ENCODE assay signal across 16 cellular contexts in the genomic region with DNA sequence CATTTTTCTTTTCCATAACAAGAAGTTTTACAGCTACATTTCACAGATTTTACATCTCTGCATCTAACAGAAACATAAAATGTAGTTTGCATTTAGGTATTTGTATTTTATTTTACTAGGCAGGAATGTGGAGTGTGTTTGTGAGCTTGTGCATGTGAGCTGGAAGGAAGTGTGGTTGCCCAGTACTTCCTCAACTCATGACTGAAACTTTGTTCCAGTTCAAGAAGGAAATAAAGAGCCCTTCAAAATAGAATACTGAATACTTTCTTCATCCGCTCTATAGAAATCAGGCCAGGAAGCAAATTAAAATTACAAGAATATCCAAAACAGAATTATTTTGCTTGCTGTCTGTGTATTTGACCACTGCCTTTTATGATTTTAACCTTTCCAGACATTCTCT.
DNase-seq lines count a peak whose midpoint lies in the region; ATAC-seq and TF ChIP-seq lines count a peak whose summit lies in the region.
"Had no signal": no experiment of that assay in that cellular context is flagged by ENCODE, and none has a peak within 500 bp of the region (broad histone marks: within the 10 kb centered on the region; RNA-seq: fewer than 3 reads in every experiment).

No MANE protein-coding gene starts in this region.

- no peaks in the 10 kb centered on the region for H3K9me2 ChIP-seq in SU-DHL-6 (replicated peaks; ENCODE audit: insufficient read depth, low read length)

- DNase-seq in putamen (ENCODE audit: low spot score) (peak; percentile 7), NCI-H510A (lab: John Stamatoyannopoulos, UW) (no peak)
- no peak for DNase-seq in T-helper 2 cell treated with Interferon-gamma antibody and Interleukin-4, amounts not matched to agents 5 μg/mL and 100 μg/mL, for 36 hours (ENCODE audit: low spot score)
- DNase-seq: activated CD8-positive, alpha-beta memory T cell treated with anti-CD3 and anti-CD28 coated beads for 24 hours; BE2C; HCEC 1CT; left cardiac atrium; SIG-M5 had no signal

- no peaks in the 10 kb centered on the region for H3K27me3 Mint-ChIP-seq in T-helper 2 cell treated with Interferon-gamma antibody and Interleukin-4, amounts not matched to agents 5 μg/mL and 100 μg/mL, for 36 hours (ENCODE audit: low read depth)
- H3K27me3 Mint-ChIP-seq: progenitor cell of endocrine pancreas had no signal

- H3K4me3 ChIP-seq in SU-DHL-6 (ENCODE audit: insufficient read depth, low read length, poor library complexity, severe bottlenecking) = peak overlapping the region; percentile 32
- H3K4me3 ChIP-seq: esophagus muscularis mucosa, hepatocyte had no signal

- H3K4me1 Mint-ChIP-seq in T-helper 2 cell treated with Interferon-gamma antibody and Interleukin-4, amounts not matched to agents 5 μg/mL and 100 μg/mL, for 36 hours (ENCODE audit: low read depth) = no peaks in the 10 kb centered on the region

- peak overlapping the region; percentile 55 for H2AFZ ChIP-seq in SU-DHL-6 (ENCODE audit: low read depth, low read length, severe bottlenecking)
- H2AFZ ChIP-seq: hepatocyte had no signal

- H3K27me3 ChIP-seq in SU-DHL-6 (ENCODE audit: low read length) = no peaks in the 10 kb centered on the region
- H3K27me3 ChIP-seq: BE2C, esophagus muscularis mucosa, hepatocyte had no signal

- peak overlapping the region; percentile 95 for H3K4me2 ChIP-seq in SU-DHL-6 (ENCODE audit: low read depth, low read length, poor library complexity, severe bottlenecking)
- H3K4me2 ChIP-seq: hepatocyte had no signal

- peak overlapping the region; percentile 99 for H3K27ac ChIP-seq in SU-DHL-6 (ENCODE audit: low read depth, low read length)
- H3K27ac ChIP-seq: esophagus muscularis mucosa, hepatocyte had no signal

- H3K4me3 Mint-ChIP-seq in T-helper 2 cell treated with Interferon-gamma antibody and Interleukin-4, amounts not matched to agents 5 μg/mL and 100 μg/mL, for 36 hours = no peak overlapping the region

- no peak for TF ChIP-seq CTCF in SU-DHL-6 (IDR thresholded peaks at IDR 0.05; ENCODE audit: insufficient read depth, low read length, poor library complexity, severe bottlenecking)

- ATAC-seq in GM18861 (IDR thresholded peaks at IDR 0.05; ENCODE audit: unreplicated experiment) = peak; percentile 15
- ATAC-seq in HG03103 (IDR thresholded peaks at IDR 0.05; ENCODE audit: low read depth, unreplicated experiment) = peak; percentile 2
- no peak for ATAC-seq in HG03097 (IDR thresholded peaks at IDR 0.05; ENCODE audit: low FRiP score, unreplicated experiment)
- ATAC-seq in HG02623 (IDR thresholded peaks at IDR 0.05; ENCODE audit: unreplicated experiment) = no peak
- ATAC-seq: left cardiac atrium had no signal

- H3K9me3 ChIP-seq in SU-DHL-6 (ENCODE audit: insufficient read depth, low read length) = no peaks in the 10 kb centered on the region
- H3K9me3 ChIP-seq: BE2C had no signal

- H3K9me3 Mint-ChIP-seq in T-helper 2 cell treated with Interferon-gamma antibody and Interleukin-4, amounts not matched to agents 5 μg/mL and 100 μg/mL, for 36 hours = no peaks in the 10 kb centered on the region

- H3K9ac ChIP-seq in SU-DHL-6 (ENCODE audit: low read length) = peak overlapping the region; percentile 57

- H3K36me3 ChIP-seq in SU-DHL-6 (ENCODE audit: low read length) = 0 out of 2 replicates have a peak, but pooled peaks cover 10% of the 10 kb centered on the region
- H3K36me3 ChIP-seq: BE2C, esophagus muscularis mucosa had no signal

- H3K36me3 Mint-ChIP-seq in T-helper 2 cell treated with Interferon-gamma antibody and Interleukin-4, amounts not matched to agents 5 μg/mL and 100 μg/mL, for 36 hours (ENCODE audit: low read depth) = no peaks in the 10 kb centered on the region

- H3F3A ChIP-seq in SU-DHL-6 (ENCODE audit: insufficient read depth) = peaks cover 29% of the 10 kb centered on the region

- H3K79me2 ChIP-seq in SU-DHL-6 (ENCODE audit: insufficient read depth, low read length) = no peaks in the 10 kb centered on the region; the same call in 1 of the 2 replicates
- H3K79me2 ChIP-seq: hepatocyte had no signal

- H3K27ac Mint-ChIP-seq in T-helper 2 cell treated with Interferon-gamma antibody and Interleukin-4, amounts not matched to agents 5 μg/mL and 100 μg/mL, for 36 hours = no peak overlapping the region
- H3K27ac Mint-ChIP-seq: progenitor cell of endocrine pancreas had no signal

- H4K20me1 ChIP-seq in SU-DHL-6 (ENCODE audit: low read depth, low read length) = no peaks in the 10 kb centered on the region

Comparison
In these comparisons a context has a peak if more than half of its experiments do, and no peak if none do; other contexts are left out.
1. ATAC-seq: peak in GM18861 (single experiment) and HG03103 (single experiment); none in HG03097 (single experiment) and HG02623 (single experiment).